Comparison of ENCODE assay signal across 18 cellular contexts in genomic region chr4:145375416-145375815, GRCh38.
DNase-seq lines count a peak whose midpoint lies in the region; FAIRE-seq and TF ChIP-seq lines count a peak whose summit lies in the region.
"Had no signal": no experiment of that assay in that cellular context is flagged by ENCODE, and none has a peak within 500 bp of the region (broad histone marks: within the 10 kb centered on the region; RNA-seq: fewer than 3 reads in every experiment).

No MANE protein-coding gene starts in this region.

- H3K27me3 ChIP-seq in SK-N-SH (ENCODE audit: insufficient read depth): no peaks in the 10 kb centered on the region
- no peaks in the 10 kb centered on the region for H3K27me3 ChIP-seq in vagina

- H3K36me3 ChIP-seq in SK-N-SH (replicated peaks in 1 of 2; ENCODE audit: control insufficient read depth in 1 of 2, insufficient read depth in 2 of 2, low read length in 1 of 2): no peaks in the 10 kb centered on the region
- H3K36me3 ChIP-seq in kidney (ENCODE audit: control insufficient read depth in 1 of 2, insufficient read depth in 2 of 2, low read length in 2 of 2): no peaks in the 10 kb centered on the region
- H3K36me3 ChIP-seq in vagina: no peaks in the 10 kb centered on the region

- no peaks in the 10 kb centered on the region for H3F3A ChIP-seq in SK-N-SH (replicated peaks; ENCODE audit: insufficient read depth)

- no peaks in the 10 kb centered on the region for H4K20me1 ChIP-seq in SK-N-SH (ENCODE audit: insufficient read depth)

- 51% methylated on average over 20 of the region's 20 CpGs for WGBS in SK-N-SH (ENCODE audit: low lambda C conversion rate)

- H3K4me3 ChIP-seq in SK-N-SH (ENCODE audit: low read depth in 2 of 2, low read length in 1 of 2) (no peak overlapping the region; a peak in 1 of 4 replicates), kidney (ENCODE audit: low read length in 2 of 2) (no peak overlapping the region), vagina (no peak overlapping the region)

- intact Hi-C loops in kidney (cut with DNase I) (no loop called here), vagina (cut with DNase I) (no loop called here)

- TF ChIP-seq CTCF in SK-N-SH (IDR thresholded peaks at IDR 0.05): no peak
- TF ChIP-seq CTCF in kidney (IDR thresholded peaks at IDR 0.05; ENCODE audit: borderline replicate concordance, extremely low read depth, insufficient read depth): no peak
- TF ChIP-seq CTCF in vagina (IDR thresholded peaks at IDR 0.05): no peak

- no peak overlapping the region for H3K27ac ChIP-seq in SK-N-SH (ENCODE audit: low read depth in 2 of 2, low read length in 1 of 2)
- no peak overlapping the region for H3K27ac ChIP-seq in kidney (ENCODE audit: low read depth in 2 of 2, low read length in 2 of 2)
- no peak overlapping the region for H3K27ac ChIP-seq in vagina

- no peaks in the 10 kb centered on the region for H3K9me2 ChIP-seq in SK-N-SH

- CTCF ChIA-PET in SK-N-SH (lab: Yijun Ruan, JAX): no interaction called here

- H3K9me3 ChIP-seq in SK-N-SH: no peaks in the 10 kb centered on the region
- H3K9me3 ChIP-seq in kidney (ENCODE audit: control insufficient read depth in 1 of 2, low read length in 2 of 2): no peaks in the 10 kb centered on the region
- H3K9me3 ChIP-seq in vagina: no peaks in the 10 kb centered on the region

- H3K9ac ChIP-seq in SK-N-SH (no peak overlapping the region), kidney (ENCODE audit: low read length in 2 of 2) (no peak overlapping the region)

- TF ChIP-seq RAD21 in SK-N-SH (IDR thresholded peaks at IDR 0.05; ENCODE audit: low read length): no peak

- DNase-seq in Daoy (ENCODE audit: low read depth): peak; percentile 4
- no peak for DNase-seq in GM18507 (ENCODE audit: extremely low spot score, insufficient read length, low read depth)
- peak; percentile 11 for DNase-seq in SK-N-SH
- peak; percentile 41 for DNase-seq in kidney
- no peak for DNase-seq in AG08396 (ENCODE audit: low spot score)
- DNase-seq in vagina (ENCODE audit: extremely low spot score in 2 of 2): no peak
- DNase-seq in C1 segment of cervical spinal cord (lab: John Stamatoyannopoulos, UW): no peak
- DNase-seq: ACHN; AML-193; CD4-positive, alpha-beta memory T cell; DMS79 treated with DMSO at 0.1 percent for 48 hours; EL; GOT3; H9; KG1 had no signal

- no peaks in the 10 kb centered on the region for H3K4me1 ChIP-seq in SK-N-SH (ENCODE audit: control insufficient read depth in 1 of 2, insufficient read depth in 2 of 2, low read depth in 1 of 2, low read length in 1 of 2)
- no peaks in the 10 kb centered on the region for H3K4me1 ChIP-seq in kidney (ENCODE audit: control insufficient read depth in 1 of 2, insufficient read depth in 1 of 2, low read depth in 1 of 2, low read length in 2 of 2)
- no peaks in the 10 kb centered on the region for H3K4me1 ChIP-seq in vagina

- H3K79me2 ChIP-seq in SK-N-SH (ENCODE audit: insufficient read depth): no peaks in the 10 kb centered on the region

- TF ChIP-seq POLR2A in vagina (IDR thresholded peaks at IDR 0.05): no peak

- no peak for TF ChIP-seq EP300 in SK-N-SH (IDR thresholded peaks at IDR 0.05; ENCODE audit: borderline replicate concordance in 1 of 2, low read depth in 1 of 2, low read length in 1 of 2)

- no peak overlapping the region for H3K4me2 ChIP-seq in SK-N-SH

- peak; percentile 39 for FAIRE-seq in GM18507 (lab: Jason Lieb, UNC)
- no peak for FAIRE-seq in kidney (lab: Jason Lieb, UNC)
- FAIRE-seq: A204.1, GM12891, HepG2 had no signal

- POLR2A ChIA-PET in SK-N-SH (lab: Yijun Ruan, JAX): interaction anchor here (0.6 kb wide), 1 partner anchor 146 kb away, joined by 3 read pairs; no protein-coding TSS in a partner anchor

- H2AFZ ChIP-seq in SK-N-SH (ENCODE audit: low read depth): 0 out of 2 replicates have a peak overlapping the region, but pooled peaks have one; percentile 19

TF ChIP-seq in SK-N-SH, 30 proteins besides CTCF, POLR2A, EP300 and RAD21:
- TF ChIP-seq FOXJ3 (CRISPR knock-in tag; IDR thresholded peaks at IDR 0.05): no peak
- TF ChIP-seq TEAD4 (IDR thresholded peaks at IDR 0.05; ENCODE audit: borderline replicate concordance, insufficient read depth): no peak
- TF ChIP-seq MXI1 (IDR thresholded peaks at IDR 0.05; ENCODE audit: low read depth, low read length): no peak
- no peak for TF ChIP-seq TAF1 (IDR thresholded peaks at IDR 0.05; ENCODE audit: borderline replicate concordance, low read depth, low read length)
- no peak for TF ChIP-seq NRF1 (IDR thresholded peaks at IDR 0.05; ENCODE audit: low read depth, low read length)
- no peak for TF ChIP-seq MAX (IDR thresholded peaks at IDR 0.05; ENCODE audit: low read depth)
- no peak for TF ChIP-seq IRF3 (IDR thresholded peaks at IDR 0.05; ENCODE audit: low read depth, low read length)
- TF ChIP-seq REST (IDR thresholded peaks at IDR 0.05; ENCODE audit: low read depth, low read length): no peak
- TF ChIP-seq RFX5 (IDR thresholded peaks at IDR 0.05; ENCODE audit: low read length): no peak
- TF ChIP-seq ZBTB33 (IDR thresholded peaks at IDR 0.05; ENCODE audit: borderline replicate concordance, low read depth): no peak
- no peak for TF ChIP-seq TCF12 (IDR thresholded peaks at IDR 0.05)
- TF ChIP-seq USF1 (IDR thresholded peaks at IDR 0.05; ENCODE audit: borderline replicate concordance, low read depth): no peak
- TF ChIP-seq GABPA (IDR thresholded peaks at IDR 0.05; ENCODE audit: low read depth): no peak
- TF ChIP-seq ELF1 (IDR thresholded peaks at IDR 0.05): no peak

Comparison
In these comparisons a context has a peak if more than half of its experiments do, and no peak if none do; other contexts are left out.
1. DNase-seq: peak in Daoy (single experiment), SK-N-SH (single experiment) and kidney (single experiment); none in GM18507 (single experiment), AG08396 (single experiment), vagina (0 of 2) and C1 segment of cervical spinal cord (0 of 14).